In genomic region chr14:65230287-65230728, GRCh38 we compare ENCODE assay signal across 1 cellular context.
TF ChIP-seq lines count a peak whose summit lies in the region.

No MANE protein-coding gene starts in this region.

TF ChIP-seq in HepG2, 621 proteins besides CTCF, POLR2A, EP300 and RAD21 (continued from another document and continues in another):
- TF ChIP-seq NR2F2 (IDR thresholded peaks at IDR 0.05; ENCODE audit: borderline replicate concordance, low read depth) (0 out of 2 replicates have a peak, but pooled peaks have one; percentile 4), ZNF777 (CRISPR knock-in tag; IDR thresholded peaks at IDR 0.05) (0 out of 2 replicates have a peak, but pooled peaks have one; percentile 5), SOX5 (CRISPR knock-in tag; IDR thresholded peaks at IDR 0.05; ENCODE audit: borderline replicate concordance) (peak; percentile 78; the same call in 1 of the 2 replicates), THAP11 (CRISPR knock-in tag; IDR thresholded peaks at IDR 0.05) (peak; percentile 11; the same call in 1 of the 2 replicates), FOXA1 (IDR thresholded peaks at IDR 0.05) (no peak), FOXA1 (CRISPR knock-in tag; IDR thresholded peaks at IDR 0.05) (0 out of 2 replicates have a peak, but pooled peaks have one; percentile 26), RBM39 (IDR thresholded peaks at IDR 0.05; ENCODE audit: low read depth, low read length, poor library complexity, severe bottlenecking) (no peak), GMEB1 (CRISPR knock-in tag; IDR thresholded peaks at IDR 0.05; ENCODE audit: borderline replicate concordance) (no peak), ZBTB20 (CRISPR knock-in tag; IDR thresholded peaks at IDR 0.05; ENCODE audit: borderline replicate concordance, low read depth) (no peak), DRAP1 (CRISPR knock-in tag; IDR thresholded peaks at IDR 0.05) (0 out of 2 replicates have a peak, but pooled peaks have one; percentile 15), JUND (CRISPR knock-in tag; IDR thresholded peaks at IDR 0.05) (no peak), EZH2 (conservative IDR thresholded peaks at IDR 0.05; ENCODE audit: low read depth, low read length) (no peak), YEATS4 (CRISPR knock-in tag; IDR thresholded peaks at IDR 0.05; ENCODE audit: borderline replicate concordance) (no peak), GATAD2A (CRISPR knock-in tag; IDR thresholded peaks at IDR 0.05) (peak; percentile 74; the same call in 1 of the 2 replicates), TERF1 (CRISPR knock-in tag; IDR thresholded peaks at IDR 0.05) (no peak), ZBTB34 (CRISPR knock-in tag; IDR thresholded peaks at IDR 0.05) (no peak), ZNF20 (CRISPR knock-in tag; IDR thresholded peaks at IDR 0.05) (no peak), THAP8 (CRISPR knock-in tag; IDR thresholded peaks at IDR 0.05; ENCODE audit: borderline replicate concordance) (no peak), FOSL2 (CRISPR knock-in tag; IDR thresholded peaks at IDR 0.05) (peak; percentile 26; the same call in 1 of the 2 replicates), ZSCAN9 (CRISPR knock-in tag; IDR thresholded peaks at IDR 0.05; ENCODE audit: borderline replicate concordance) (0 out of 2 replicates have a peak, but pooled peaks have one; percentile 27), AHDC1 (CRISPR knock-in tag; IDR thresholded peaks at IDR 0.05; ENCODE audit: borderline replicate concordance) (peak; percentile 19; the same call in 1 of the 2 replicates), ELF4 (CRISPR knock-in tag; IDR thresholded peaks at IDR 0.05; ENCODE audit: borderline replicate concordance) (peak; percentile 38; the same call in 1 of the 2 replicates), TCF12 (IDR thresholded peaks at IDR 0.05) (no peak), TCF12 (CRISPR knock-in tag; IDR thresholded peaks at IDR 0.05) (no peak), ATF4 (CRISPR knock-in tag; IDR thresholded peaks at IDR 0.05) (no peak), ELF3 (CRISPR knock-in tag; IDR thresholded peaks at IDR 0.05) (peak; percentile 91), ZBED4 (CRISPR knock-in tag; IDR thresholded peaks at IDR 0.05; ENCODE audit: borderline replicate concordance) (no peak), MIXL1 (CRISPR knock-in tag; IDR thresholded peaks at IDR 0.05) (0 out of 2 replicates have a peak, but pooled peaks have one; percentile 15), ZNF615 (CRISPR knock-in tag; IDR thresholded peaks at IDR 0.05; ENCODE audit: borderline replicate concordance) (peak; percentile 50; the same call in 1 of the 2 replicates), ZNF609 (CRISPR knock-in tag; IDR thresholded peaks at IDR 0.05; ENCODE audit: borderline replicate concordance) (peak; percentile 64; the same call in 1 of the 2 replicates), RARA (CRISPR knock-in tag; IDR thresholded peaks at IDR 0.05) (peak; percentile 40; the same call in 1 of the 2 replicates), MEIS1 (CRISPR knock-in tag; IDR thresholded peaks at IDR 0.05; ENCODE audit: borderline replicate concordance) (no peak), HDAC1 (CRISPR knock-in tag; IDR thresholded peaks at IDR 0.05) (0 out of 2 replicates have a peak, but pooled peaks have one; percentile 38), ZNF362 (CRISPR knock-in tag; IDR thresholded peaks at IDR 0.05; ENCODE audit: borderline replicate concordance) (no peak)
